ENCODE assay signal across 1 cellular context in the genomic region with DNA sequence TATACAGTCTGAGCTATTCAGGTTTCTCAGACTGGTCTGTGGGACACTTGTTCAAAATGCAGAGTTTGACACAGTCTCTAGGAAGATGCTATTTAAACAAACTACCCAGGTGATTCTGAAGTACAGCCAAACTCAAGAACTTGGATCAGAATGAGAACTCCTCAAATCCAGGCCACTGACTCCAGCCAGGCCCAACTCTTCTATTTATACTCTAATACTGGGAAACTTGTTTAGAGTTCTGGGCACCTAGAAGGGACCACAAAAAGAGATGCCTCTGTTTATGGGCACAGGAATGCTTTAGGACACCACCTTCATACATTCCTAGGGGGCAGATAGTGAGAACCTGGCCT.
TF ChIP-seq lines count a peak whose summit lies in the region.

No MANE protein-coding gene starts in this region.

TF ChIP-seq in endothelial cell of umbilical vein, 7 proteins besides CTCF, POLR2A, EP300 and RAD21:
- TF ChIP-seq POLR2AphosphoS5 (IDR thresholded peaks at IDR 0.05; ENCODE audit: insufficient read depth, low read depth, low read length) = peak; percentile 10
- TF ChIP-seq, protein P1, sequence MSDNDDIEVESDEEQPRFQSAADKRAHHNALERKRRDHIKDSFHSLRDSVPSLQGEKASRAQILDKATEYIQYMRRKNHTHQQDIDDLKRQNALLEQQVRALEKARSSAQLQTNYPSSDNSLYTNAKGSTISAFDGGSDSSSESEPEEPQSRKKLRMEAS (IDR thresholded peaks at IDR 0.05; ENCODE audit: insufficient read depth, insufficient read length) = no peak
